In the genomic region with DNA sequence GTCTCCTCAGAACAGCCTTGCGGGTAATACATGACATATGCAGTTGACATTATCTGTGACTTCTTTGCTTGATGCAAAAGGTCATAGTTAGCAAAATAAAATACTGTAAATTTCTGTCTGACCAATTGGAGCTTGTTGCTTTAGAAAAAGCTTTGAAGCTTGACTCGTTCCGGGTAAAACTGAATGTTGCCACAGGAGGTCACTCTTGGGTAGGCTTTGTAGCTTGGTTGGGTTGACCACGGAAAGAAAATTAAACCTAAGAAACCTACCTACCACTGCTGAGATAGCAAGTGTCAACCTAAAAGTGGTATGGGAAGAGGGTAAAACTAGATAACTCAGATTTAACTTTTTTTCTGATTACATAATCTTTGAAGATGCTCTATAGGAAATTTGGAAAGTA, we compare ENCODE assay signal across 8 cellular contexts. TPM values are rescaled to one million over a fixed set of nuclear protein-coding genes. Genes with fewer than 3 reads are reported as not detected.
DNase-seq lines count a peak whose midpoint lies in the region; ATAC-seq and TF ChIP-seq lines count a peak whose summit lies in the region.

No MANE protein-coding gene starts in this region.

- POLR2A ChIA-PET in activated CD8-positive, alpha-beta T cell treated with anti-CD3 and anti-CD28 coated beads for 36 hours (lab: Charles Lee) = interaction anchor here (0.7 kb wide), 1 partner anchor 17 kb away, joined by 4 read pairs; no protein-coding TSS in a partner anchor

- peak; percentile 1 for DNase-seq in DMS53 treated with DMSO at 0.1 percent for 48 hours (lab: John Stamatoyannopoulos, UW; ENCODE audit: unreplicated experiment)
- DNase-seq in NAMALWA (ENCODE audit: low spot score) = peak; percentile 78
- peak; percentile 56 for DNase-seq in activated CD8-positive, alpha-beta T cell treated with anti-CD3 and anti-CD28 coated beads for 36 hours
- peak; percentile 17 for DNase-seq in smooth muscle cell of the brain vasculature (ENCODE audit: low read depth, low spot score)
- DNase-seq in NCI-H187 (lab: John Stamatoyannopoulos, UW) = no peak

- TF ChIP-seq CTCF in activated CD8-positive, alpha-beta T cell treated with anti-CD3 and anti-CD28 coated beads for 36 hours (IDR thresholded peaks at IDR 0.05) = peak; percentile 39
- TF ChIP-seq CTCF in gastroesophageal sphincter (IDR thresholded peaks at IDR 0.05) = peak in 3 of 4 experiments; percentile 52 to 60 (median 55)

- no peaks in the 10 kb centered on the region for H3K9me3 Mint-ChIP-seq in activated CD8-positive, alpha-beta T cell treated with anti-CD3 and anti-CD28 coated beads for 36 hours

- H3K9me3 ChIP-seq in gastroesophageal sphincter = no peaks in the 10 kb centered on the region

- H3K27ac ChIP-seq in gastroesophageal sphincter = no peak overlapping the region

- TF ChIP-seq POLR2A in gastroesophageal sphincter (IDR thresholded peaks at IDR 0.05) = no peak

- CTCF ChIA-PET in activated CD8-positive, alpha-beta T cell treated with anti-CD3 and anti-CD28 coated beads for 36 hours (lab: Charles Lee) = interaction anchor here (0.7 to 3.3 kb wide), 13 partner anchors 10 to 978 kb away, joined by 3 to 25 read pairs (median 5); no protein-coding TSS in a partner anchor

- ATAC-seq in GM19395 (IDR thresholded peaks at IDR 0.05; ENCODE audit: unreplicated experiment) = peak; percentile 76
- ATAC-seq in activated CD8-positive, alpha-beta T cell treated with anti-CD3 and anti-CD28 coated beads for 36 hours = peak; percentile 61
- ATAC-seq in gastroesophageal sphincter = no peak
- ATAC-seq in GM21737 (IDR thresholded peaks at IDR 0.05; ENCODE audit: unreplicated experiment) = no peak

- H3K27me3 Mint-ChIP-seq in activated CD8-positive, alpha-beta T cell treated with anti-CD3 and anti-CD28 coated beads for 36 hours = no peaks in the 10 kb centered on the region

- H3K4me1 Mint-ChIP-seq in activated CD8-positive, alpha-beta T cell treated with anti-CD3 and anti-CD28 coated beads for 36 hours (ENCODE audit: low read depth) = peaks cover 2% of the 10 kb centered on the region

- no peak for TF ChIP-seq EP300 in gastroesophageal sphincter (IDR thresholded peaks at IDR 0.05)

- H3K27ac Mint-ChIP-seq in activated CD8-positive, alpha-beta T cell treated with anti-CD3 and anti-CD28 coated beads for 36 hours = no peak overlapping the region

- no peaks in the 10 kb centered on the region for H3K27me3 ChIP-seq in gastroesophageal sphincter

- no peak overlapping the region for H3K4me3 Mint-ChIP-seq in activated CD8-positive, alpha-beta T cell treated with anti-CD3 and anti-CD28 coated beads for 36 hours

- H3K36me3 ChIP-seq in gastroesophageal sphincter = no peaks in the 10 kb centered on the region

- 0% methylated on average over 1 to 2 of the region's 4 CpGs for WGBS in gastroesophageal sphincter (ENCODE audit: low coverage in 1 of 2), 2 donors

- H3K4me3 ChIP-seq in gastroesophageal sphincter = no peak overlapping the region

- H3K4me1 ChIP-seq in gastroesophageal sphincter = no peaks in the 10 kb centered on the region

- intact Hi-C loops in activated CD8-positive, alpha-beta T cell treated with anti-CD3 and anti-CD28 coated beads for 36 hours (cut with micrococcal nuclease) = loop anchor here (2.0 kb wide), 1 partner anchor 78 kb away; no protein-coding TSS in a partner anchor

- peaks cover 24% of the 10 kb centered on the region for H3K36me3 Mint-ChIP-seq in activated CD8-positive, alpha-beta T cell treated with anti-CD3 and anti-CD28 coated beads for 36 hours (ENCODE audit: low read depth)

RNA-seq across cellular contexts. Expression of a gene that starts 23.2 kb away (rescaled TPM):
- total RNA-seq in activated CD8-positive, alpha-beta T cell treated with anti-CD3 and anti-CD28 coated beads for 36 hours = 100 to 1,000 TPM; 110 to 114 TPM
- total RNA-seq in gastroesophageal sphincter = 10 to 100 TPM; 20.6 to 35.5 (median 33.6) TPM

RNA-seq across cellular contexts. Expression of a gene that starts 52.4 kb away (rescaled TPM):
- total RNA-seq in activated CD8-positive, alpha-beta T cell treated with anti-CD3 and anti-CD28 coated beads for 36 hours = under 1 TPM; 0.07 to 0.13 TPM
- 1 to 10 TPM in 1 of 4 donors, under 1 TPM in 3; 0.27 to 1.3 (median 0.49) TPM for total RNA-seq in gastroesophageal sphincter

Comparison
In these comparisons a context has a peak if more than half of its experiments do, and no peak if none do; other contexts are left out.
1. DNase-seq: peak in DMS53 treated with DMSO at 0.1 percent for 48 hours (single experiment), NAMALWA (single experiment), activated CD8-positive, alpha-beta T cell treated with anti-CD3 and anti-CD28 coated beads for 36 hours (single experiment) and smooth muscle cell of the brain vasculature (single experiment); none in NCI-H187 (0 of 2).
2. ATAC-seq: peak in GM19395 (single experiment) and activated CD8-positive, alpha-beta T cell treated with anti-CD3 and anti-CD28 coated beads for 36 hours (single experiment); none in gastroesophageal sphincter (single experiment) and GM21737 (single experiment).